8 cellular contexts compared by ENCODE assay signal in the genomic region with DNA sequence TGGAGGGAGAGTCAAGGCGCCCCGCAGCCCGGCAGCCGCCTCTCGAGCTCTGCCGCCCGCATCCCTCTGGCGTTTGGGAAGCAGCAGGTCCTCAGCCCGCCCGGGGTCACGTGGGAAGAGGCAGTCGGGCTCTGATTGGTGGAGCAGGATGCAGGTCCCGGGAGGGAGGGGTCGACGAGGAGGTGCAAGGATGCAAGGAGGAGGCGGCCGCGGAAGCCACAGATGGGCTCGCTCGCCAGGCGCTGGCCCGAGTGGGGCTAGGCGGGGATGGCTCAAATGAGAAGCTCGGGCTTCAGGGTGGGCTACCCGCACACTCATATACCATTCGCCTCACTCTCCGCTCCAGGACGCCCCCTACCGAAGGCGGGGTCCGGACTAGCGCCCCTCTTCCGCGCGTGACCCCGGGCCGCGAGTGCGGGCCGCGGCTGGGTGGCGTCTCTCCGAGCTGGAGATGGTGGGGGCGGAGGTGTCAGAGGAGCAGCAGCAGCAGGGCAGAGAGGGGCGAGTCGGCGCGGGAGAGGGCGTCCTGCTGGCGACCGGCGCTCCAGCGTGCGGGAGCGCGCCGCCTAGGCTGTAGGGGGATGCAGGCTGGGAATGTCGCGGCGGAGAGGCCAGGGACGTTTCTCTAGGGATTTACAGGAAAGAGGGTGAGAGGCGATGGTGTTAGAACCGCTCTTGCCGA. TPM values are rescaled to one million over a fixed set of nuclear protein-coding genes. Genes with fewer than 3 reads are reported as not detected.
DNase-seq lines count a peak whose midpoint lies in the region; ATAC-seq and TF ChIP-seq lines count a peak whose summit lies in the region.

TMEFF2 (minus strand) TSS at position 68 of the 682 bp plus-strand sequence. CDS start 409 bp downstream, outside the sequence.

- TF ChIP-seq CTCF in GM13976 (IDR thresholded peaks at IDR 0.05; ENCODE audit: borderline replicate concordance, control extremely low read depth, extremely low read depth, insufficient read depth, missing control alignments), result no peak

- H2BK5ac ChIP-seq in mesendoderm (ENCODE audit: low read length), result no peak within 1 kb of the TSS

- H3K4me1 ChIP-seq in mesendoderm (ENCODE audit: control insufficient read depth, low read depth, low read length), result no peaks in the 10 kb centered on the region

- no peak within 1 kb of the TSS for H4K5ac ChIP-seq in mesendoderm (ENCODE audit: low read length)

- H3K27ac ChIP-seq in mesendoderm (ENCODE audit: low read depth, low read length), result no peak within 1 kb of the TSS

- H3K4ac ChIP-seq in mesendoderm (ENCODE audit: low read depth, low read length), result no peak within 1 kb of the TSS

- H3K56ac ChIP-seq in mesendoderm (ENCODE audit: low read length), result no peak within 1 kb of the TSS

- no peak within 1 kb of the TSS for H3K23ac ChIP-seq in mesendoderm (ENCODE audit: low read length)

- no peak within 1 kb of the TSS for H3K18ac ChIP-seq in mesendoderm (ENCODE audit: low read length)

- no peak within 1 kb of the TSS for H4K8ac ChIP-seq in mesendoderm (ENCODE audit: low read depth, low read length)

- no peak within 1 kb of the TSS for H2AK5ac ChIP-seq in mesendoderm (ENCODE audit: low read length)

- H3K36me3 ChIP-seq in mesendoderm (ENCODE audit: control insufficient read depth, insufficient read depth, low read length), result no peaks in the 10 kb centered on the region

- peaks cover 23% of the 10 kb centered on the region for H3K27me3 ChIP-seq in mesendoderm (ENCODE audit: insufficient read depth, low read length, poor library complexity)

- no CpG with 5 or more reads among the region's 64 CpGs for WGBS in mesendoderm (ENCODE audit: extremely low coverage, insufficient coverage, low lambda C conversion rate)

- no peak within 1 kb of the TSS for H2BK120ac ChIP-seq in mesendoderm (ENCODE audit: low read depth, low read length)

- no peak within 1 kb of the TSS for H2BK15ac ChIP-seq in mesendoderm (replicated peaks; ENCODE audit: low read depth)

- peak; percentile 70 for DNase-seq in GM13976 (ENCODE audit: low spot score)
- DNase-seq in NCI-H2171 (lab: John Stamatoyannopoulos, UW), result peak; percentile 96
- DNase-seq in activated CD8-positive, alpha-beta memory T cell treated with anti-CD3 and anti-CD28 coated beads, Interleukin-2, amount 50 U/mL, for 4 hours, result peak; percentile 25
- DNase-seq in epidermal melanocyte (ENCODE audit: insufficient read length, low spot score), result peak; percentile 71
- peak; percentile 94 for DNase-seq in mesendoderm
- peak; percentile 77 for DNase-seq in stimulated activated CD8-positive, alpha-beta memory T cell treated with anti-CD3 and anti-CD28 coated beads, Interleukin-4, amount 100 ng/mL, for 48 hours
- DNase-seq in SKM-1 (lab: John Stamatoyannopoulos, UW; ENCODE audit: unreplicated experiment), result no peak

- no peaks in the 10 kb centered on the region for H3K79me1 ChIP-seq in mesendoderm (ENCODE audit: low read length)

- peak within 1 kb of the TSS; percentile 75 for H3K4me2 ChIP-seq in mesendoderm (ENCODE audit: low read length)

- no peaks in the 10 kb centered on the region for H3K79me2 ChIP-seq in mesendoderm (ENCODE audit: control insufficient read depth, insufficient read depth, low read length)

- in situ Hi-C loops in GM13976 (cut with MboI; ENCODE audit: low sequenced_read_pairs, unreplicated experiment), result no loop called here

- peak within 1 kb of the TSS; percentile 4 for H3K4me3 ChIP-seq in mesendoderm (ENCODE audit: low read length)

- peak within 1 kb of the TSS; percentile 5 for H3K9ac ChIP-seq in mesendoderm (ENCODE audit: low read length)

- peak; percentile 55 for ATAC-seq in HG02943 (IDR thresholded peaks at IDR 0.05; ENCODE audit: low read depth, unreplicated experiment)

RNA-seq across cellular contexts. Expression of gene TMEFF2, which starts in this region (rescaled TPM):
- 0.11 TPM for polyA plus RNA-seq in mesendoderm (2013, experiment 1 of 2)
- 0.18 TPM for polyA plus RNA-seq in mesendoderm (2013, experiment 2 of 2)
